9 cellular contexts compared by ENCODE assay signal in genomic region chr1:22616571-22616970, GRCh38. TPM values are rescaled to one million over a fixed set of nuclear protein-coding genes. Genes with fewer than 3 reads are reported as not detected.
"Had no signal": no experiment of that assay in that cellular context is flagged by ENCODE, and none has a peak within 500 bp of the region (broad histone marks: within the 10 kb centered on the region; RNA-seq: fewer than 3 reads in every experiment).

No MANE protein-coding gene starts in this region.

- H2AFZ ChIP-seq: GM23248 had no signal

- H3K27ac ChIP-seq: GM23248 had no signal

- H3K36me3 ChIP-seq: HAP-1 had no signal

- H3K4me3 ChIP-seq: GM23248, HAP-1, K562 had no signal

- H3K4me1 ChIP-seq: HAP-1 had no signal

- DNase-seq: GM23248, GOT3, H7, IMR-90 had no signal

- H3K9me3 ChIP-seq: HAP-1 had no signal

- ATAC-seq: HCT116, K562 had no signal

- H3K9ac ChIP-seq: GM23248 had no signal

RNA-seq across cellular contexts. Expression of gene C1QA, which starts 19.9 kb away (rescaled TPM):
- total RNA-seq: GM23248, H4, H7, HT-29, IMR-90 had no signal
- polyA plus RNA-seq: GM23248, IMR-90, K562 had no signal

RNA-seq across cellular contexts. Expression of gene C1QC, which starts 26.9 kb away (rescaled TPM):
- total RNA-seq: GM23248, H4, H7, HT-29, IMR-90 had no signal
- polyA plus RNA-seq: GM23248, IMR-90, K562 had no signal

RNA-seq across cellular contexts. Expression of gene C1QB, which starts 36.5 kb away (rescaled TPM):
- total RNA-seq: GM23248, H4, H7, HT-29, IMR-90 had no signal
- polyA plus RNA-seq: GM23248, IMR-90, K562 had no signal

RNA-seq across cellular contexts. Expression of gene EPHA8, which starts 53.3 kb away (rescaled TPM):
- total RNA-seq: GM23248, HT-29, IMR-90, K562 had no signal
- polyA plus RNA-seq: GM23248, IMR-90, K562 had no signal
